In the genomic region with DNA sequence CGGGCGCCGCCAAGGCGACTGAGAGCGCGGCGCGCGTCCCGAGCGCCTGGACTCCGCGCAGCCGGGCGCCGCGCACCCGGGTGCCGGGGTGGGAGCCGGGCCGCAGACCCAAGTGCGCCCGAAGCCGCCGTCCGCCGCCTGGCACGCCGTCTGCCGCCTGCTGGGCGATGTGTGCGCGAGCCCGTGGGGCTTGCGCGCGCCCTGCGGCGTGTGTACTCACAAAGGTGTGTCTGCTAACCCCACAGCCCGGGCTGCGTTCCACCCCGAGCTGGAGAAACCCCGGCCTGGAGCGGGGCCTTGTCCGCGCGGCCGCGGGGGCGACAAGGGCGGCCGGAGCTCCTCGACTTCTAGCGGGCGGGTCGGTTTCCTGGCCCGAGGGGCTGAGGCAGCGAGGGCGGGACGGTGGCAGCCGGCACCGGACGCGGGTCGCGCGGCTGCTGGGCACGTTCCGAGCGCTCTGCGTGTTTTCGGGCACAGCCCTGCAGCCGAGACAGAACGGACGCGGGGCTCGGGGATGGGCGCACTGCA, we compare ENCODE assay signal across 8 cellular contexts. TPM values are rescaled to one million over a fixed set of nuclear protein-coding genes. Genes with fewer than 3 reads are reported as not detected.
DNase-seq lines count a peak whose midpoint lies in the region; ATAC-seq, FAIRE-seq and TF ChIP-seq lines count a peak whose summit lies in the region.

No MANE protein-coding gene starts in this region.

- no peaks in the 10 kb centered on the region for H3K36me3 ChIP-seq in lower lobe of right lung

- FAIRE-seq in GM12892 (lab: Jason Lieb, UNC): peak; percentile 85

- no peak overlapping the region for H3K27ac Mint-ChIP-seq in activated CD8-positive, alpha-beta T cell treated with anti-CD3 and anti-CD28 coated beads for 36 hours

- H3K27me3 Mint-ChIP-seq in activated CD8-positive, alpha-beta T cell treated with anti-CD3 and anti-CD28 coated beads for 36 hours: peaks cover 12% of the 10 kb centered on the region

- H3K4me1 Mint-ChIP-seq in activated CD8-positive, alpha-beta T cell treated with anti-CD3 and anti-CD28 coated beads for 36 hours (ENCODE audit: low read depth): peaks cover 46% of the 10 kb centered on the region

- peaks cover 34% of the 10 kb centered on the region for H3K4me1 ChIP-seq in lower lobe of right lung

- H3K4me3 Mint-ChIP-seq in activated CD8-positive, alpha-beta T cell treated with anti-CD3 and anti-CD28 coated beads for 36 hours: peak overlapping the region; percentile 81

- DNase-seq in GM12892 (ENCODE audit: insufficient read length) (peak; percentile 44), NCI-H2227 treated with DMSO at 0.1 percent for 48 hours (lab: John Stamatoyannopoulos, UW) (peak; percentile 14), lower lobe of right lung (peak; percentile 91)
- peak; percentile 73 for DNase-seq in activated CD8-positive, alpha-beta T cell treated with anti-CD3 and anti-CD28 coated beads for 36 hours
- peak; percentile 66 for DNase-seq in effector CD4-positive, alpha-beta T cell
- DNase-seq in stimulated activated CD8-positive, alpha-beta memory T cell treated with anti-CD3 and anti-CD28 coated beads, Interleukin-12 subunit alpha, Interleukin-12 subunit beta, amount 100 ng/mL, for 1 hour (ENCODE audit: low read depth): peak; percentile 53

- TF ChIP-seq POLR2A in GM12892 (IDR thresholded peaks at IDR 0.05; ENCODE audit: low read depth, low read length): no peak

- CTCF ChIA-PET in activated CD8-positive, alpha-beta T cell treated with anti-CD3 and anti-CD28 coated beads for 36 hours (lab: Charles Lee): interaction anchor here (0.6 to 1.7 kb wide), 7 partner anchors 9 to 327 kb away, joined by 3 to 5 read pairs (median 4); no protein-coding TSS in a partner anchor

- no peaks in the 10 kb centered on the region for H3K9me3 ChIP-seq in lower lobe of right lung

- POLR2A ChIA-PET in activated CD8-positive, alpha-beta T cell treated with anti-CD3 and anti-CD28 coated beads for 36 hours (lab: Charles Lee): interaction anchor here (0.8 to 1.6 kb wide), 5 partner anchors 9 to 631 kb away, joined by 3 to 5 read pairs (median 3); a partner anchor contains a TSS

- peak; percentile 33 for ATAC-seq in HG02943 (IDR thresholded peaks at IDR 0.05; ENCODE audit: low read depth, unreplicated experiment)
- ATAC-seq in activated CD8-positive, alpha-beta T cell treated with anti-CD3 and anti-CD28 coated beads for 36 hours: peak; percentile 7
- ATAC-seq in lower lobe of right lung: peak; percentile 80 to 83

- intact Hi-C loops in activated CD8-positive, alpha-beta T cell treated with anti-CD3 and anti-CD28 coated beads for 36 hours (cut with micrococcal nuclease): loop anchor here (5.0 kb wide), 1 partner anchor 76 kb away; no protein-coding TSS in a partner anchor
- intact Hi-C loops in lower lobe of right lung (cut with DNase I): no loop called here

- H3K27ac ChIP-seq in 22Rv1 (peak overlapping the region; percentile 71), lower lobe of right lung (peak overlapping the region; percentile 94)

- H3K4me3 ChIP-seq in lower lobe of right lung: peak overlapping the region; percentile 89

- no peaks in the 10 kb centered on the region for H3K9me3 Mint-ChIP-seq in activated CD8-positive, alpha-beta T cell treated with anti-CD3 and anti-CD28 coated beads for 36 hours

- H3K27me3 ChIP-seq in lower lobe of right lung (ENCODE audit: low read depth): no peaks in the 10 kb centered on the region

- TF ChIP-seq CTCF in 22Rv1 (IDR thresholded peaks at IDR 0.05) (peak; percentile 57), lower lobe of right lung (IDR thresholded peaks at IDR 0.05) (peak; percentile 55)
- peak; percentile 49 for TF ChIP-seq CTCF in activated CD8-positive, alpha-beta T cell treated with anti-CD3 and anti-CD28 coated beads for 36 hours (IDR thresholded peaks at IDR 0.05)

- peaks cover 4% of the 10 kb centered on the region for H3K36me3 Mint-ChIP-seq in activated CD8-positive, alpha-beta T cell treated with anti-CD3 and anti-CD28 coated beads for 36 hours (ENCODE audit: low read depth)

RNA-seq across cellular contexts. Expression of a gene that starts 1.1 kb away (rescaled TPM):
- polyA plus RNA-seq in GM12892 (2012; ENCODE audit: missing spikeins): 1.4 TPM
- total RNA-seq in activated CD8-positive, alpha-beta T cell treated with anti-CD3 and anti-CD28 coated beads for 36 hours: 1 to 10 TPM; 4.4 TPM
- 18.1 TPM for total RNA-seq in lower lobe of right lung

Comparison
In these comparisons a context has a peak if more than half of its experiments do, and no peak if none do; other contexts are left out.
1. Peak in every context shown above with its lines: DNase-seq, ATAC-seq, H3K4me3 ChIP-seq and H3K27ac ChIP-seq.
2. DNase-seq: peak in every context shown above with its lines; median percentile 91 in lower lobe of right lung; 73 in activated CD8-positive, alpha-beta T cell treated with anti-CD3 and anti-CD28 coated beads for 36 hours; 66 in effector CD4-positive, alpha-beta T cell; 53 in stimulated activated CD8-positive, alpha-beta memory T cell treated with anti-CD3 and anti-CD28 coated beads, Interleukin-12 subunit alpha, Interleukin-12 subunit beta, amount 100 ng/mL, for 1 hour; 44 in GM12892; 14 in NCI-H2227 treated with DMSO at 0.1 percent for 48 hours.
3. ATAC-seq: peak in every context shown above with its lines; median percentile 82 in lower lobe of right lung; 33 in HG02943; 7 in activated CD8-positive, alpha-beta T cell treated with anti-CD3 and anti-CD28 coated beads for 36 hours.